ENCODE assay signal across 19 cellular contexts in the genomic region with DNA sequence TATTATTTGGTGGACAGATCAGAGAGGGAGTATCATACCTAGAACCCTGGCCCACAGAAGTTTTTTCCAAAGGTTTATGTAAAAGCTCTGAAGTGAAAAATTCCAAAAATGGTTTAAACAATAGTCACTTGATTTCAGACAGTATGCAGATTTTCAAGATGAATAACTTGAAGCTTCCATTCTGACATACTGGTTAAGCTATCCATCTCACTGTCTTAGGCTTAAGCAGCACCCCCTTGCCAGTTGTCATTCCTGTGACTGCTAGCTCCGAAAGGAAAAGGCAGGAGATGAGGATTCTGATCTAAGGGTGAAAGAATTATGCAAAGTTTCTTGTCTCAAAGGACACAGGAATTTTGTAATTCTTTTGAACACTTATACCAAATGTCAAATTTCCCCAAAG.
DNase-seq lines count a peak whose midpoint lies in the region; ATAC-seq, FAIRE-seq and TF ChIP-seq lines count a peak whose summit lies in the region.
"Had no signal": no experiment of that assay in that cellular context is flagged by ENCODE, and none has a peak within 500 bp of the region (broad histone marks: within the 10 kb centered on the region; RNA-seq: fewer than 3 reads in every experiment).

No MANE protein-coding gene starts in this region.

- H3K9me3 ChIP-seq in IMR-90 (ENCODE audit: control insufficient read depth, insufficient read depth, low read length) (peaks cover 2% of the 10 kb centered on the region; the same call in 1 of the 2 replicates), osteoblast (ENCODE audit: low read depth, low read length) (no peaks in the 10 kb centered on the region)

- intact Hi-C loops in IMR-90 (cut with micrococcal nuclease) = no loop called here

- FAIRE-seq in frontal cortex (lab: Jason Lieb, UNC) = no peak
- FAIRE-seq: GM19239 had no signal

- WGBS in IMR-90 (ENCODE audit: extremely low coverage in 2 of 2, insufficient read length in 1 of 2), 2 experiments = no CpG with 5 or more reads among the region's 1 CpG

- peaks cover 9% of the 10 kb centered on the region; the same call in 1 of the 2 replicates for H3K9me1 ChIP-seq in IMR-90 (ENCODE audit: insufficient read depth, low read length)

- H2BK5ac ChIP-seq in IMR-90 (ENCODE audit: low read depth, low read length, poor library complexity, severe bottlenecking) = peak overlapping the region; percentile 78

- TF ChIP-seq POLR2A in IMR-90 (IDR thresholded peaks at IDR 0.05; ENCODE audit: low read depth, low read length) = no peak

- H3K4me1 Mint-ChIP-seq in T-cell = no peaks in the 10 kb centered on the region

- in situ Hi-C loops in IMR-90 (cut with MboI; ENCODE audit: low sequenced_read_pairs) = no loop called here

- no TSS peak for BruUV-seq in IMR-90 (replicated peaks; lab: Mats Ljungman, UMichigan)

- no peaks in the 10 kb centered on the region for H4K20me1 ChIP-seq in IMR-90 (ENCODE audit: insufficient read depth, low read length)
- H4K20me1 ChIP-seq in osteoblast (ENCODE audit: insufficient read depth, low read length) = no peaks in the 10 kb centered on the region

- POLR2A ChIA-PET in IMR-90 (lab: Charles Lee; ENCODE audit: unreplicated experiment) (no interaction called here), T-cell (lab: Charles Lee) (no interaction called here)

- peak; percentile 90 for DNase-seq in AG10803 (ENCODE audit: low read depth)
- DNase-seq in IMR-90 = peak; percentile 6
- DNase-seq in astrocyte of the hippocampus (ENCODE audit: low read depth, low spot score) = peak; percentile 66
- DNase-seq in osteoblast (ENCODE audit: insufficient read length, low spot score, missing footprints) = no peak
- no peak for DNase-seq in frontal cortex (ENCODE audit: low spot score in 2 of 2)
- DNase-seq in T-cell = no peak
- no peak for DNase-seq in NCI-H1694 treated with DMSO at 0.1 percent for 48 hours (lab: John Stamatoyannopoulos, UW)
- no peak for DNase-seq in inferior parietal cortex (ENCODE audit: extremely low spot score)
- DNase-seq: H7, Karpas-422, NCI-H1417, NCI-H1930, NCI-H2171, NCI-H446 treated with DMSO at 0.1 percent for 48 hours, OCI-M1, RPMI8226, SJCRH30 had no signal

- H3K27me3 ChIP-seq in IMR-90 (ENCODE audit: control insufficient read depth, insufficient read depth, low read length) (no peaks in the 10 kb centered on the region), osteoblast (ENCODE audit: insufficient read depth, low read length) (no peaks in the 10 kb centered on the region)
- H3K27me3 ChIP-seq: SJCRH30 had no signal

- peak overlapping the region; percentile 68; the same call in 1 of the 2 replicates for H2AK5ac ChIP-seq in IMR-90 (ENCODE audit: low read depth, low read length)

- H3K4me1 ChIP-seq in IMR-90 (ENCODE audit: control insufficient read depth, insufficient read depth, low read length) (peaks cover 15% of the 10 kb centered on the region; the same call in 1 of the 2 replicates), osteoblast (ENCODE audit: insufficient read depth, low read length) (peaks cover 45% of the 10 kb centered on the region)

- no peaks in the 10 kb centered on the region for H3K36me3 Mint-ChIP-seq in T-cell

- H3K4me3 ChIP-seq in AG10803 (ENCODE audit: low read length) = no peak overlapping the region
- no peak overlapping the region for H3K4me3 ChIP-seq in IMR-90 (ENCODE audit: insufficient read depth, low read depth, low read length)
- H3K4me3 ChIP-seq in osteoblast (ENCODE audit: insufficient read depth, low read length) = no peak overlapping the region
- H3K4me3 ChIP-seq: SJCRH30 had no signal

- peaks cover 0 to 7% of the 10 kb centered on the region in 2 donors for H3K27me3 Mint-ChIP-seq in T-cell

- peaks cover 0 to 3% (median 0%) of the 10 kb centered on the region in 3 donors for H3K9me3 Mint-ChIP-seq in T-cell

- no peaks in the 10 kb centered on the region for H3K36me3 ChIP-seq in IMR-90 (ENCODE audit: control insufficient read depth, insufficient read depth, low read length)
- no peaks in the 10 kb centered on the region for H3K36me3 ChIP-seq in osteoblast (ENCODE audit: insufficient read depth, low read length)
- H3K36me3 ChIP-seq: SJCRH30 had no signal

- H3K4me3 Mint-ChIP-seq in T-cell = no peak overlapping the region

- H3K18ac ChIP-seq in IMR-90 (ENCODE audit: low read depth, low read length) = peak overlapping the region; percentile 66; the same call in 1 of the 2 replicates

- no peak overlapping the region for H2AK9ac ChIP-seq in IMR-90 (replicated peaks; ENCODE audit: low read depth, low read length, poor library complexity)

- no peak overlapping the region for H3K27ac Mint-ChIP-seq in T-cell

- H3K79me1 ChIP-seq in IMR-90 (ENCODE audit: low read depth in 1 of 2, low read length in 2 of 2) = peaks cover 0 to 12% of the 10 kb centered on the region in 2 experiments; a peak in 2 of 4 replicates

- TF ChIP-seq CTCF in AG10803 (conservative IDR thresholded peaks at IDR 0.05; ENCODE audit: low read length) (no peak), IMR-90 (conservative IDR thresholded peaks at IDR 0.05; ENCODE audit: low read depth, low read length) (no peak), osteoblast (IDR thresholded peaks at IDR 0.05; ENCODE audit: extremely low read depth, low read depth, low read length) (no peak)

- no peak for ATAC-seq in IMR-90 (ENCODE audit: low read depth)
- no peak for ATAC-seq in T-cell (replicated peaks in 1 of 4)

- no peak overlapping the region for H3K56ac ChIP-seq in IMR-90 (ENCODE audit: extremely low read depth, insufficient read depth, low read length)

- CTCF ChIA-PET in IMR-90 (lab: Yijun Ruan, JAX) = interaction anchor here (0.8 to 1.2 kb wide), 2 partner anchors 13 to 71 kb away, joined by 3 read pairs; no protein-coding TSS in a partner anchor
- CTCF ChIA-PET in T-cell (lab: Charles Lee) = no interaction called here

- peak overlapping the region; percentile 18 to 52; a peak in 2 of 4 replicates for H4K8ac ChIP-seq in IMR-90 (ENCODE audit: low read depth in 2 of 2, low read length in 2 of 2)

- H2AFZ ChIP-seq in IMR-90 (replicated peaks; ENCODE audit: low read length, poor library complexity) (no peak overlapping the region), osteoblast (ENCODE audit: low read length) (no peak overlapping the region)

- H3K4me2 ChIP-seq in IMR-90 (ENCODE audit: low read depth, low read length) (no peak overlapping the region), osteoblast (ENCODE audit: insufficient read depth, low read length) (no peak overlapping the region)

- peak overlapping the region; percentile 66; the same call in 1 of the 2 replicates for H3K14ac ChIP-seq in IMR-90 (replicated peaks; ENCODE audit: low read depth, low read length)

- no peak overlapping the region for H3K9ac ChIP-seq in IMR-90 (ENCODE audit: low read depth, low read length)

- peak overlapping the region; percentile 48; the same call in 2 of the 3 replicates for H2BK15ac ChIP-seq in IMR-90 (ENCODE audit: low read depth, low read length)

- H3K23ac ChIP-seq in IMR-90 (ENCODE audit: low read depth, low read length) = no peak overlapping the region

- no peak for TF ChIP-seq RAD21 in IMR-90 (IDR thresholded peaks at IDR 0.05; ENCODE audit: low read length)

- H4K5ac ChIP-seq in IMR-90 (ENCODE audit: low read depth, low read length) = peak overlapping the region; percentile 52; the same call in 1 of the 2 replicates

- H4K91ac ChIP-seq in IMR-90 (ENCODE audit: insufficient read depth, low read depth, low read length) = peak overlapping the region; percentile 69

- H3K79me2 ChIP-seq in osteoblast (ENCODE audit: insufficient read depth, low read length) = no peaks in the 10 kb centered on the region

- peak overlapping the region; percentile 80 for H2BK120ac ChIP-seq in IMR-90 (ENCODE audit: low read depth, low read length)

- H3K27ac ChIP-seq in IMR-90 (ENCODE audit: insufficient read depth, low read length) (no peak overlapping the region), osteoblast (ENCODE audit: low read depth, low read length) (peak overlapping the region; percentile 90)
- H3K27ac ChIP-seq: C4-2B, SJCRH30 had no signal

- dilution Hi-C loops in IMR-90 (cut with HindIII; ENCODE audit: low sequenced_read_pairs, unreplicated experiment) = no loop called here

- peak overlapping the region; percentile 68 for H3K4ac ChIP-seq in IMR-90 (ENCODE audit: low read depth, low read length)

- H2BK20ac ChIP-seq in IMR-90 (ENCODE audit: low read depth, low read length) = peak overlapping the region; percentile 88

TF ChIP-seq in IMR-90, 13 proteins besides CTCF, POLR2A, EP300 and RAD21:
- no peak for TF ChIP-seq MAFK (IDR thresholded peaks at IDR 0.05; ENCODE audit: low read depth, low read length)
- TF ChIP-seq NFE2L2 (IDR thresholded peaks at IDR 0.05; ENCODE audit: low read depth, low read length) = no peak
- no peak for TF ChIP-seq FOS (IDR thresholded peaks at IDR 0.05; ENCODE audit: low read depth, low read length)
- no peak for TF ChIP-seq RFX5 (IDR thresholded peaks at IDR 0.05; ENCODE audit: low read depth, low read length)
- no peak for TF ChIP-seq CHD1 (IDR thresholded peaks at IDR 0.05; ENCODE audit: low read depth, low read length)
- TF ChIP-seq, protein P1, sequence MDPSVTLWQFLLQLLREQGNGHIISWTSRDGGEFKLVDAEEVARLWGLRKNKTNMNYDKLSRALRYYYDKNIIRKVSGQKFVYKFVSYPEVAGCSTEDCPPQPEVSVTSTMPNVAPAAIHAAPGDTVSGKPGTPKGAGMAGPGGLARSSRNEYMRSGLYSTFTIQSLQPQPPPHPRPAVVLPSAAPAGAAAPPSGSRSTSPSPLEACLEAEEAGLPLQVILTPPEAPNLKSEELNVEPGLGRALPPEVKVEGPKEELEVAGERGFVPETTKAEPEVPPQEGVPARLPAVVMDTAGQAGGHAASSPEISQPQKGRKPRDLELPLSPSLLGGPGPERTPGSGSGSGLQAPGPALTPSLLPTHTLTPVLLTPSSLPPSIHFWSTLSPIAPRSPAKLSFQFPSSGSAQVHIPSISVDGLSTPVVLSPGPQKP (IDR thresholded peaks at IDR 0.05; ENCODE audit: borderline replicate concordance, low read depth, low read length) = no peak
- no peak for TF ChIP-seq BHLHE40 (IDR thresholded peaks at IDR 0.05; ENCODE audit: low read depth, low read length)
- TF ChIP-seq RCOR1 (IDR thresholded peaks at IDR 0.05; ENCODE audit: insufficient replicate concordance, low read length) = no peak
- no peak for TF ChIP-seq MAZ (IDR thresholded peaks at IDR 0.05; ENCODE audit: borderline replicate concordance, low read depth, low read length)
- TF ChIP-seq USF2 (IDR thresholded peaks at IDR 0.05; ENCODE audit: low read depth, low read length) = no peak

Comparison
In these comparisons a context has a peak if more than half of its experiments do, and no peak if none do; other contexts are left out.
1. DNase-seq: peak in AG10803 (single experiment), IMR-90 (single experiment) and astrocyte of the hippocampus (single experiment); none in osteoblast (single experiment), frontal cortex (0 of 2), T-cell (0 of 34), NCI-H1694 treated with DMSO at 0.1 percent for 48 hours (single experiment) and inferior parietal cortex (single experiment).